ENCODE assay signal across 8 cellular contexts in genomic region chr18:23689031-23689615, GRCh38. TPM values are rescaled to one million over a fixed set of nuclear protein-coding genes. Genes with fewer than 3 reads are reported as not detected.
DNase-seq lines count a peak whose midpoint lies in the region; ATAC-seq and TF ChIP-seq lines count a peak whose summit lies in the region.

A gene with protein sequence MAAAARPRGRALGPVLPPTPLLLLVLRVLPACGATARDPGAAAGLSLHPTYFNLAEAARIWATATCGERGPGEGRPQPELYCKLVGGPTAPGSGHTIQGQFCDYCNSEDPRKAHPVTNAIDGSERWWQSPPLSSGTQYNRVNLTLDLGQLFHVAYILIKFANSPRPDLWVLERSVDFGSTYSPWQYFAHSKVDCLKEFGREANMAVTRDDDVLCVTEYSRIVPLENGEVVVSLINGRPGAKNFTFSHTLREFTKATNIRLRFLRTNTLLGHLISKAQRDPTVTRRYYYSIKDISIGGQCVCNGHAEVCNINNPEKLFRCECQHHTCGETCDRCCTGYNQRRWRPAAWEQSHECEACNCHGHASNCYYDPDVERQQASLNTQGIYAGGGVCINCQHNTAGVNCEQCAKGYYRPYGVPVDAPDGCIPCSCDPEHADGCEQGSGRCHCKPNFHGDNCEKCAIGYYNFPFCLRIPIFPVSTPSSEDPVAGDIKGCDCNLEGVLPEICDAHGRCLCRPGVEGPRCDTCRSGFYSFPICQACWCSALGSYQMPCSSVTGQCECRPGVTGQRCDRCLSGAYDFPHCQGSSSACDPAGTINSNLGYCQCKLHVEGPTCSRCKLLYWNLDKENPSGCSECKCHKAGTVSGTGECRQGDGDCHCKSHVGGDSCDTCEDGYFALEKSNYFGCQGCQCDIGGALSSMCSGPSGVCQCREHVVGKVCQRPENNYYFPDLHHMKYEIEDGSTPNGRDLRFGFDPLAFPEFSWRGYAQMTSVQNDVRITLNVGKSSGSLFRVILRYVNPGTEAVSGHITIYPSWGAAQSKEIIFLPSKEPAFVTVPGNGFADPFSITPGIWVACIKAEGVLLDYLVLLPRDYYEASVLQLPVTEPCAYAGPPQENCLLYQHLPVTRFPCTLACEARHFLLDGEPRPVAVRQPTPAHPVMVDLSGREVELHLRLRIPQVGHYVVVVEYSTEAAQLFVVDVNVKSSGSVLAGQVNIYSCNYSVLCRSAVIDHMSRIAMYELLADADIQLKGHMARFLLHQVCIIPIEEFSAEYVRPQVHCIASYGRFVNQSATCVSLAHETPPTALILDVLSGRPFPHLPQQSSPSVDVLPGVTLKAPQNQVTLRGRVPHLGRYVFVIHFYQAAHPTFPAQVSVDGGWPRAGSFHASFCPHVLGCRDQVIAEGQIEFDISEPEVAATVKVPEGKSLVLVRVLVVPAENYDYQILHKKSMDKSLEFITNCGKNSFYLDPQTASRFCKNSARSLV (N-terminal part only) (plus strand): TSS chr18:23689453. CDS start chr18:23689684, 231 bp downstream.

- no peaks in the 10 kb centered on the region for H4K20me1 ChIP-seq in neural cell (ENCODE audit: insufficient read depth)

- H3K79me2 ChIP-seq in ACC112 (ENCODE audit: control insufficient read depth, insufficient read depth, low read length, unreplicated experiment) (no peaks in the 10 kb centered on the region), neural cell (replicated peaks; ENCODE audit: insufficient read depth, low read length) (no peaks in the 10 kb centered on the region)

- TF ChIP-seq EP300 in neural cell (conservative IDR thresholded peaks at IDR 0.05; ENCODE audit: poor library complexity, severe bottlenecking): peak; percentile 23

- H2AFZ ChIP-seq in ACC112 (ENCODE audit: low read length, unreplicated experiment): peak within 1 kb of the TSS; percentile 59
- H2AFZ ChIP-seq in neural cell (ENCODE audit: low read depth, low read length): peak within 1 kb of the TSS; percentile 14

- H3K4me1 ChIP-seq in ACC112 (ENCODE audit: control insufficient read depth, insufficient read depth, low read length, unreplicated experiment): peaks cover 8% of the 10 kb centered on the region
- peaks cover 6% of the 10 kb centered on the region for H3K4me1 ChIP-seq in foreskin keratinocyte

- intact Hi-C loops in activated T-helper 1 cell treated with anti-CD3 and anti-CD28 coated beads, Interleukin-12 subunit alpha, Interleukin-12 subunit beta, Interleukin-2, Interleukin-4 antibody, amounts not matched to agents 30 ng/mL and 10 ng/mL and 1 ng/mL, durations not matched to agents 14 hours and 24 hours and 36 hours (cut with micrococcal nuclease): no loop called here

- H3K4me3 ChIP-seq in ACC112 (ENCODE audit: low read depth, low read length) (peak within 1 kb of the TSS; percentile 64), neural cell (ENCODE audit: low read length) (peak within 1 kb of the TSS; percentile 75)

- H3K9me3 Mint-ChIP-seq in activated T-helper 1 cell treated with anti-CD3 and anti-CD28 coated beads, Interleukin-12 subunit alpha, Interleukin-12 subunit beta, Interleukin-2, Interleukin-4 antibody, amounts not matched to agents 30 ng/mL and 10 ng/mL and 1 ng/mL, durations not matched to agents 14 hours and 24 hours and 36 hours: no peaks in the 10 kb centered on the region

- peak within 1 kb of the TSS; percentile 68 for H3K4me2 ChIP-seq in neural cell (ENCODE audit: low read length)

- no peak within 1 kb of the TSS for H3K27ac ChIP-seq in ACC112 (ENCODE audit: low read depth, low read length)
- peak within 1 kb of the TSS; percentile 38 for H3K27ac ChIP-seq in foreskin keratinocyte
- H3K27ac ChIP-seq in neural cell (ENCODE audit: low read length): no peak within 1 kb of the TSS

- no peak within 1 kb of the TSS for H3K27ac Mint-ChIP-seq in activated T-helper 1 cell treated with anti-CD3 and anti-CD28 coated beads, Interleukin-12 subunit alpha, Interleukin-12 subunit beta, Interleukin-2, Interleukin-4 antibody, amounts not matched to agents 30 ng/mL and 10 ng/mL and 1 ng/mL, durations not matched to agents 14 hours and 24 hours and 36 hours

- ATAC-seq in GM19397 (IDR thresholded peaks at IDR 0.05; ENCODE audit: unreplicated experiment) (peak; percentile 48), foreskin keratinocyte (peak; percentile 84), GM19035 (IDR thresholded peaks at IDR 0.05; ENCODE audit: unreplicated experiment) (no peak)

- peak within 1 kb of the TSS; percentile 41 for H3K9ac ChIP-seq in neural cell (ENCODE audit: low read length)

- TF ChIP-seq CTCF in foreskin keratinocyte (conservative IDR thresholded peaks at IDR 0.05) (peak; percentile 56), neural cell (IDR thresholded peaks at IDR 0.05; ENCODE audit: poor library complexity, severe bottlenecking) (peak; percentile 51)

- H3K27me3 Mint-ChIP-seq in activated T-helper 1 cell treated with anti-CD3 and anti-CD28 coated beads, Interleukin-12 subunit alpha, Interleukin-12 subunit beta, Interleukin-2, Interleukin-4 antibody, amounts not matched to agents 30 ng/mL and 10 ng/mL and 1 ng/mL, durations not matched to agents 14 hours and 24 hours and 36 hours (ENCODE audit: insufficient read depth): peaks cover 65% of the 10 kb centered on the region

- peak; percentile 24 for DNase-seq in NCI-H345 treated with DMSO at 0.1 percent for 48 hours (lab: John Stamatoyannopoulos, UW; ENCODE audit: unreplicated experiment)
- DNase-seq in activated T-helper 1 cell treated with anti-CD3 and anti-CD28 coated beads, Interleukin-12 subunit alpha, Interleukin-12 subunit beta, Interleukin-2, Interleukin-4 antibody, amounts not matched to agents 30 ng/mL and 10 ng/mL and 1 ng/mL, durations not matched to agents 14 hours and 24 hours and 36 hours (ENCODE audit: low spot score): no peak
- DNase-seq in foreskin keratinocyte: peak in 1 of 2 donors; percentile 34
- no peak for DNase-seq in effector CD4-positive, alpha-beta T cell

- no peaks in the 10 kb centered on the region for H3K36me3 Mint-ChIP-seq in activated T-helper 1 cell treated with anti-CD3 and anti-CD28 coated beads, Interleukin-12 subunit alpha, Interleukin-12 subunit beta, Interleukin-2, Interleukin-4 antibody, amounts not matched to agents 30 ng/mL and 10 ng/mL and 1 ng/mL, durations not matched to agents 14 hours and 24 hours and 36 hours (ENCODE audit: low read depth)

- TF ChIP-seq RAD21 in neural cell (conservative IDR thresholded peaks at IDR 0.05): peak; percentile 29

- H3K9me2 ChIP-seq in neural cell (ENCODE audit: insufficient read depth, low read length): no peaks in the 10 kb centered on the region

- H3K9me3 ChIP-seq in neural cell (ENCODE audit: low read length): no peaks in the 10 kb centered on the region

- H3K4me1 Mint-ChIP-seq in activated T-helper 1 cell treated with anti-CD3 and anti-CD28 coated beads, Interleukin-12 subunit alpha, Interleukin-12 subunit beta, Interleukin-2, Interleukin-4 antibody, amounts not matched to agents 30 ng/mL and 10 ng/mL and 1 ng/mL, durations not matched to agents 14 hours and 24 hours and 36 hours (ENCODE audit: low read depth): peaks cover 5% of the 10 kb centered on the region

- H3K27me3 ChIP-seq in ACC112 (ENCODE audit: insufficient read depth, low read length): no peaks in the 10 kb centered on the region; the same call in 1 of the 2 replicates
- H3K27me3 ChIP-seq in foreskin keratinocyte: no peaks in the 10 kb centered on the region
- H3K27me3 ChIP-seq in neural cell (ENCODE audit: insufficient read depth, low read depth, low read length): peaks cover 42% of the 10 kb centered on the region

- no peaks in the 10 kb centered on the region for H3K36me3 ChIP-seq in ACC112 (ENCODE audit: insufficient read depth, low read length)
- H3K36me3 ChIP-seq in neural cell (ENCODE audit: insufficient read depth, low read length): no peaks in the 10 kb centered on the region

- no peaks in the 10 kb centered on the region for H3F3A ChIP-seq in neural cell (ENCODE audit: insufficient read depth, low read length, poor library complexity, severe bottlenecking)

- peak within 1 kb of the TSS; percentile 45 for H3K4me3 Mint-ChIP-seq in activated T-helper 1 cell treated with anti-CD3 and anti-CD28 coated beads, Interleukin-12 subunit alpha, Interleukin-12 subunit beta, Interleukin-2, Interleukin-4 antibody, amounts not matched to agents 30 ng/mL and 10 ng/mL and 1 ng/mL, durations not matched to agents 14 hours and 24 hours and 36 hours

TF ChIP-seq in neural cell, 6 proteins besides CTCF, POLR2A, EP300 and RAD21:
- TF ChIP-seq POLR2AphosphoS5 (IDR thresholded peaks at IDR 0.05) (peak; percentile 8), MXI1 (conservative IDR thresholded peaks at IDR 0.05; ENCODE audit: poor library complexity, severe bottlenecking) (peak; percentile 38), SMC3 (conservative IDR thresholded peaks at IDR 0.05; ENCODE audit: poor library complexity) (peak; percentile 59)
- TF ChIP-seq, protein P1, sequence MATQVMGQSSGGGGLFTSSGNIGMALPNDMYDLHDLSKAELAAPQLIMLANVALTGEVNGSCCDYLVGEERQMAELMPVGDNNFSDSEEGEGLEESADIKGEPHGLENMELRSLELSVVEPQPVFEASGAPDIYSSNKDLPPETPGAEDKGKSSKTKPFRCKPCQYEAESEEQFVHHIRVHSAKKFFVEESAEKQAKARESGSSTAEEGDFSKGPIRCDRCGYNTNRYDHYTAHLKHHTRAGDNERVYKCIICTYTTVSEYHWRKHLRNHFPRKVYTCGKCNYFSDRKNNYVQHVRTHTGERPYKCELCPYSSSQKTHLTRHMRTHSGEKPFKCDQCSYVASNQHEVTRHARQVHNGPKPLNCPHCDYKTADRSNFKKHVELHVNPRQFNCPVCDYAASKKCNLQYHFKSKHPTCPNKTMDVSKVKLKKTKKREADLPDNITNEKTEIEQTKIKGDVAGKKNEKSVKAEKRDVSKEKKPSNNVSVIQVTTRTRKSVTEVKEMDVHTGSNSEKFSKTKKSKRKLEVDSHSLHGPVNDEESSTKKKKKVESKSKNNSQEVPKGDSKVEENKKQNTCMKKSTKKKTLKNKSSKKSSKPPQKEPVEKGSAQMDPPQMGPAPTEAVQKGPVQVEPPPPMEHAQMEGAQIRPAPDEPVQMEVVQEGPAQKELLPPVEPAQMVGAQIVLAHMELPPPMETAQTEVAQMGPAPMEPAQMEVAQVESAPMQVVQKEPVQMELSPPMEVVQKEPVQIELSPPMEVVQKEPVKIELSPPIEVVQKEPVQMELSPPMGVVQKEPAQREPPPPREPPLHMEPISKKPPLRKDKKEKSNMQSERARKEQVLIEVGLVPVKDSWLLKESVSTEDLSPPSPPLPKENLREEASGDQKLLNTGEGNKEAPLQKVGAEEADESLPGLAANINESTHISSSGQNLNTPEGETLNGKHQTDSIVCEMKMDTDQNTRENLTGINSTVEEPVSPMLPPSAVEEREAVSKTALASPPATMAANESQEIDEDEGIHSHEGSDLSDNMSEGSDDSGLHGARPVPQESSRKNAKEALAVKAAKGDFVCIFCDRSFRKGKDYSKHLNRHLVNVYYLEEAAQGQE (IDR thresholded peaks at IDR 0.05; ENCODE audit: borderline replicate concordance): no peak

RNA-seq across cellular contexts. Expression of the gene that starts here (rescaled TPM):
- not detected in 2 replicates for total RNA-seq in activated T-helper 1 cell treated with anti-CD3 and anti-CD28 coated beads, Interleukin-12 subunit alpha, Interleukin-12 subunit beta, Interleukin-2, Interleukin-4 antibody, amounts not matched to agents 30 ng/mL and 10 ng/mL and 1 ng/mL, durations not matched to agents 14 hours and 24 hours and 36 hours
- total RNA-seq in foreskin keratinocyte: 1,828 and 2,643 TPM in 2 replicates
- polyA plus RNA-seq in foreskin keratinocyte (1,282 and 1,610 TPM in 2 replicates), neural cell (2.2 and 3.4 TPM in 2 replicates)
- 8.3 and 10.4 TPM in 2 replicates for polyA minus RNA-seq in neural cell

Comparison
In these comparisons a context has a peak if more than half of its experiments do, and no peak if none do; other contexts are left out.
1. RNA of the gene that starts here (total RNA-seq): 1,828 to 2,643 TPM in foreskin keratinocyte; not detected in activated T-helper 1 cell treated with anti-CD3 and anti-CD28 coated beads, Interleukin-12 subunit alpha, Interleukin-12 subunit beta, Interleukin-2, Interleukin-4 antibody, amounts not matched to agents 30 ng/mL and 10 ng/mL and 1 ng/mL, durations not matched to agents 14 hours and 24 hours and 36 hours; every median in the first group is over 1,000 times any median in the second.
2. RNA of the gene that starts here (polyA plus RNA-seq): 1,282 to 1,610 TPM in foreskin keratinocyte; 2.2 to 3.4 TPM in neural cell; every median in the first group is over 100 times any median in the second.